1 cellular context compared by ENCODE assay signal in the genomic region with DNA sequence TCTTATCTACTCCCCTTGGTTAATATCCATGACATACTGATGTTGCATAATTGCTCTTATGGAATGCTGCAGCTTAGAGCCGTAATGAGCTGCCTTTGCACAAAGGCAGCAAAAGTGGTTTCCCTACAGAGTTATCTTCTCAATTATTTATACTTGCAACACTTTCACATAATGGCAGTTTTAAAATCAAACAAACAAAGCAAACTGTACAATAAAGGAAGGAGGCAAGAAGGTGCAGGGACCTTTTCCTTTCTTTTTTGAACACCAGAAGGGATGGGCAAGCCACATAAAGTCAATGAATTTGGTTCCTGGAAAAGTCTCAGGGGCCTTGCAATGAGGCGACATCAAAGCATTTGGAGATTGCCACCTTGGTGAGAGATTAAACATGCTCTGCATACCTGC.
TF ChIP-seq lines count a peak whose summit lies in the region.

No MANE protein-coding gene starts in this region.

TF ChIP-seq in A549, 52 proteins besides CTCF, POLR2A, EP300 and RAD21 (continued from another document):
- TF ChIP-seq, protein P1, sequence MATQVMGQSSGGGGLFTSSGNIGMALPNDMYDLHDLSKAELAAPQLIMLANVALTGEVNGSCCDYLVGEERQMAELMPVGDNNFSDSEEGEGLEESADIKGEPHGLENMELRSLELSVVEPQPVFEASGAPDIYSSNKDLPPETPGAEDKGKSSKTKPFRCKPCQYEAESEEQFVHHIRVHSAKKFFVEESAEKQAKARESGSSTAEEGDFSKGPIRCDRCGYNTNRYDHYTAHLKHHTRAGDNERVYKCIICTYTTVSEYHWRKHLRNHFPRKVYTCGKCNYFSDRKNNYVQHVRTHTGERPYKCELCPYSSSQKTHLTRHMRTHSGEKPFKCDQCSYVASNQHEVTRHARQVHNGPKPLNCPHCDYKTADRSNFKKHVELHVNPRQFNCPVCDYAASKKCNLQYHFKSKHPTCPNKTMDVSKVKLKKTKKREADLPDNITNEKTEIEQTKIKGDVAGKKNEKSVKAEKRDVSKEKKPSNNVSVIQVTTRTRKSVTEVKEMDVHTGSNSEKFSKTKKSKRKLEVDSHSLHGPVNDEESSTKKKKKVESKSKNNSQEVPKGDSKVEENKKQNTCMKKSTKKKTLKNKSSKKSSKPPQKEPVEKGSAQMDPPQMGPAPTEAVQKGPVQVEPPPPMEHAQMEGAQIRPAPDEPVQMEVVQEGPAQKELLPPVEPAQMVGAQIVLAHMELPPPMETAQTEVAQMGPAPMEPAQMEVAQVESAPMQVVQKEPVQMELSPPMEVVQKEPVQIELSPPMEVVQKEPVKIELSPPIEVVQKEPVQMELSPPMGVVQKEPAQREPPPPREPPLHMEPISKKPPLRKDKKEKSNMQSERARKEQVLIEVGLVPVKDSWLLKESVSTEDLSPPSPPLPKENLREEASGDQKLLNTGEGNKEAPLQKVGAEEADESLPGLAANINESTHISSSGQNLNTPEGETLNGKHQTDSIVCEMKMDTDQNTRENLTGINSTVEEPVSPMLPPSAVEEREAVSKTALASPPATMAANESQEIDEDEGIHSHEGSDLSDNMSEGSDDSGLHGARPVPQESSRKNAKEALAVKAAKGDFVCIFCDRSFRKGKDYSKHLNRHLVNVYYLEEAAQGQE (IDR thresholded peaks at IDR 0.05) = no peak
- TF ChIP-seq CBX8 (IDR thresholded peaks at IDR 0.05) (no peak), EHF (CRISPR knock-in tag; IDR thresholded peaks at IDR 0.05) (no peak), MAFK (IDR thresholded peaks at IDR 0.05; ENCODE audit: partially characterized antibody) (no peak)
